In the genomic region with DNA sequence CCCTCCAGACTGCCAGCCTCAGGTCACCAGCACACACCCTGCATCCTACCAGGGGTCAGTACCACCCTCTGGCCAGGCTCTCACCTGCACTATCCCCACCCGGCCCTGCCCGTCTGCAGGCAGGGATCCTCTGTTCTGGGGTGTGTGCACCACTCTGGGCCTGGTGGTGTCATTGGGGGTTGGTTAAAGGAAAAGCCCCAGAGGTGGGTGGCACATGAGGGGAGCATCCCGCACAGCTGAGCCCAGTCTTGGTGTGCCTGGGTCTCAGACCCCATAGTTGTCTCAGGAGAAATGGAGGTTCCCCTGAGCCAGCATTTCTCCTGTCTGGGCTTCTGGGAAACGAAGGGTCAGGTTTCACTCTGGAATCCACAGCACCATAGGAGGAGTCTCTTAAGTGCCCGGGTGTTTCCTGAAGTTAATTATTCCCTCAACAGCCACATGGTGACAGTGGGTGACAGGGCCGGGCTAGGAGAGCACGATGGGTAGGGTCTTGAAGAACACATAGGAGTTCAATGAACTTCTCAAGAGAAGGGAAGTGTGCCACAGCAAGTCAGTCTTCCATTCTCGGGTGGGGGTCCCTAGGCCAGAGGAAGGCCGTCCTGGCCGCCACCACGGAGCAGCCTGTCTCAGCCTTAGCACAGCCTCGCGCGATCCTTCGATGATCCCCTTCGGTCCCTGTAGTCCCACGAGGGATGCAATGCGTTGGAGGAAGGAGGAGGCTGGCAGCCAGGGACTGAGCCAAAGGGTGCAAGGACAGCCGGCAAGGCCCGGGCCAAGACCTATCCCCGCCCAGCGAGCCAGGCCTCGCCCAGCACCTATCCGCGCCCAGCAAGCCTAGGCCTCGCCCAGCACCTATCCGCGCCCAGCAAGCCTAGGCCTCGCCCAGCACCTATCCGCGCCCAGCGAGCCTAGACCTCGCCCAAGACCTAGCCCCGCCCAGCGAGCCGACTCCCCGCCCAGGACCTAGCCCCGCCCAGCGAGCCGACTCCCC, we compare ENCODE assay signal across 8 cellular contexts. TPM values are rescaled to one million over a fixed set of nuclear protein-coding genes. Genes with fewer than 3 reads are reported as not detected.
DNase-seq lines count a peak whose midpoint lies in the region; ATAC-seq and TF ChIP-seq lines count a peak whose summit lies in the region.

No MANE protein-coding gene starts in this region.

- 32% methylated on average over 6 of the region's 40 CpGs for WGBS in suprapubic skin

- H3K4me3 ChIP-seq in Peyer's patch: peak overlapping the region in 2 of 4 donors; percentile 31 to 40
- H3K4me3 ChIP-seq in suprapubic skin: peak overlapping the region; percentile 27

- peak; percentile 73 for DNase-seq in CMK (ENCODE audit: low read depth)
- DNase-seq in Peyer's patch: peak; percentile 76 to 94 (median 90)
- DNase-seq in activated T-helper 9 cell treated with anti-CD3 and anti-CD28 coated beads, Interleukin-2, amount 50 U/mL, for 16 hours (ENCODE audit: low read depth): peak; percentile 49
- peak; percentile 62 for DNase-seq in foreskin melanocyte
- peak in 32 of 56 donors; percentile 13 to 80 (median 52) for DNase-seq in nucleus accumbens (lab: John Stamatoyannopoulos, UW)
- peak; percentile 91 to 94 for DNase-seq in suprapubic skin (ENCODE audit: low spot score in 2 of 2)

- no peak for TF ChIP-seq EP300 in suprapubic skin (IDR thresholded peaks at IDR 0.05)

- H3K4me1 ChIP-seq in Peyer's patch (peaks cover 3 to 62% (median 8%) of the 10 kb centered on the region in 4 donors), suprapubic skin (peaks cover 37% of the 10 kb centered on the region)

- H3K27me3 ChIP-seq in Peyer's patch (no peaks in the 10 kb centered on the region), suprapubic skin (no peaks in the 10 kb centered on the region)

- peak; percentile 36 to 78 for TF ChIP-seq POLR2A in Peyer's patch (IDR thresholded peaks at IDR 0.05)
- TF ChIP-seq POLR2A in suprapubic skin (IDR thresholded peaks at IDR 0.05): no peak

- H3K27ac ChIP-seq in Peyer's patch (peak overlapping the region; percentile 55 to 99 (median 78)), suprapubic skin (peak overlapping the region; percentile 80)

- TF ChIP-seq CTCF in Peyer's patch (IDR thresholded peaks at IDR 0.05) (peak in 3 of 6 experiments; percentile 13 to 23 (median 18)), suprapubic skin (IDR thresholded peaks at IDR 0.05) (no peak)

- peaks cover 0 to 41% (median 0%) of the 10 kb centered on the region in 3 donors for H3K36me3 ChIP-seq in Peyer's patch
- peaks cover 37% of the 10 kb centered on the region for H3K36me3 ChIP-seq in suprapubic skin

- ATAC-seq in HG02798 (IDR thresholded peaks at IDR 0.05; ENCODE audit: poor library complexity, unreplicated experiment) (peak; percentile 31), GM21526 (IDR thresholded peaks at IDR 0.05; ENCODE audit: low FRiP score, unreplicated experiment) (no peak)

- H3K9me3 ChIP-seq in Peyer's patch (no peaks in the 10 kb centered on the region), suprapubic skin (no peaks in the 10 kb centered on the region)

RNA-seq across cellular contexts. Expression of gene FARP2, which starts 1.1 kb away (rescaled TPM):
- total RNA-seq in Peyer's patch (100 to 1,000 TPM; 107 to 169 (median 140) TPM), suprapubic skin (100 to 1,000 TPM in 2 of 4 donors, 10 to 100 TPM in 2; 70.0 to 185 (median 95.5) TPM)

RNA-seq across cellular contexts. Expression of gene SEPTIN2, which starts 39.2 kb away (rescaled TPM):
- total RNA-seq in Peyer's patch: 100 to 1,000 TPM; 175 to 281 (median 193) TPM
- 100 to 1,000 TPM; 126 to 233 (median 165) TPM for total RNA-seq in suprapubic skin

RNA-seq across cellular contexts. Expression of gene HDLBP, which starts 39.5 kb away (rescaled TPM):
- total RNA-seq in Peyer's patch (100 to 1,000 TPM; 361 to 651 (median 454) TPM), suprapubic skin (100 to 1,000 TPM; 263 to 400 (median 287) TPM)

Comparison
In these comparisons a context has a peak if more than half of its experiments do, and no peak if none do; other contexts are left out.
1. POLR2A ChIP-seq: peak in Peyer's patch (2 of 2); none in suprapubic skin (0 of 2).
2. Peak in every context shown above with its lines, with median percentiles within 50 percentile points of each other: DNase-seq.